In the genomic region with DNA sequence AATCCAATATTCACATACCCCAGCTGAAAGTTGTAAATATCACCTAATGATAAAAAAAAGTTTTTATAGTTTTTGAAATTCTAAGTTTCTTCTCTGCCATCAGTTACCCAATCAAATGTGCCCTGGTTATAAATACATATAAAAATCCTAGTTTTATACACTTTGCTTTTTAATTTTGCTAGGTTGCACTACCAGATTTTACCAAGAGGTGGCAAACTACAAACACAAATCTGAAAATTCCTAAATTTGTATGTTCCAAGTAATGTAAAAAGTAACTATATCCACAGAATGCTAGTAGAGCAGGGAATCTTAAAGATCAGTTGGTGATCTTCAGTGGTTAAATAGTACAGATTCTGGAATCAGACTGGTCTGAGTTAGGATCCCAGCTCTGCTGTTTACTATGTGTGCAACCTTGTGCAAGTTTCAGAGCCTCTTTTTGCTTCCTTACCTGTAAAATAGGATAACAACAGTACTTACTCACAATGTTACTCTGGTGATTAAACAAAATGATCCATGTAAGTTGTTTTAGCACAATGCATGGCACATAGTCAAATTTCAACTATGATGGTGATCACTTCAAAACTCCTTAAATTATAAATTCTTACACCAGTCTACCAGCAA, we compare ENCODE assay signal across 8 cellular contexts. TPM values are rescaled to one million over a fixed set of nuclear protein-coding genes. Genes with fewer than 3 reads are reported as not detected.
DNase-seq lines count a peak whose midpoint lies in the region; ATAC-seq and TF ChIP-seq lines count a peak whose summit lies in the region.

No MANE protein-coding gene starts in this region.

- intact Hi-C loops in heart right ventricle (cut with DNase I), result loop anchor here in 9 of 10 donors (1.0 to 10.0 kb wide), 9 partner anchors 37 to 232 kb away; a partner anchor contains a TSS
- intact Hi-C loops in left cardiac atrium (cut with DNase I), result loop anchor here in 1 of 2 donors (2.0 kb wide), 1 partner anchor 201 kb away; no protein-coding TSS in a partner anchor

- H3K9me3 ChIP-seq in heart right ventricle (no peaks in the 10 kb centered on the region), suprapubic skin (no peaks in the 10 kb centered on the region)

- no peak overlapping the region for H3K27ac ChIP-seq in heart right ventricle
- no peak overlapping the region for H3K27ac ChIP-seq in foreskin keratinocyte
- H3K27ac ChIP-seq in suprapubic skin, result no peak overlapping the region

- in situ Hi-C loops in SK-MEL-5 (cut with HindIII; ENCODE audit: low pct_unique_long_range_greater_than_20kb, low sequenced_read_pairs), result no loop called here

- ATAC-seq in heart right ventricle (no peak), left cardiac atrium (no peak), foreskin keratinocyte (no peak), HG02840 (IDR thresholded peaks at IDR 0.05; ENCODE audit: low FRiP score, unreplicated experiment) (no peak), GM18498 (IDR thresholded peaks at IDR 0.05; ENCODE audit: unreplicated experiment) (no peak), GM18909 (IDR thresholded peaks at IDR 0.05; ENCODE audit: poor library complexity, unreplicated experiment) (no peak)

- no peak for TF ChIP-seq POLR2A in suprapubic skin (IDR thresholded peaks at IDR 0.05)

- no peak for DNase-seq in heart right ventricle
- DNase-seq in left cardiac atrium, result no peak
- peak; percentile 55 for DNase-seq in SK-MEL-5 (ENCODE audit: low read depth, low spot score)
- DNase-seq in foreskin keratinocyte, result no peak
- no peak for DNase-seq in suprapubic skin (ENCODE audit: low spot score in 2 of 2)

- peaks cover 0 to 23% (median 0%) of the 10 kb centered on the region in 9 donors for H3K36me3 ChIP-seq in heart right ventricle
- H3K36me3 ChIP-seq in suprapubic skin, result peaks cover 5% of the 10 kb centered on the region

- peaks cover 2 to 50% (median 19%) of the 10 kb centered on the region in 9 donors for H3K4me1 ChIP-seq in heart right ventricle
- H3K4me1 ChIP-seq in foreskin keratinocyte, result peaks cover 7% of the 10 kb centered on the region
- H3K4me1 ChIP-seq in suprapubic skin, result peaks cover 17% of the 10 kb centered on the region

- TF ChIP-seq CTCF in heart right ventricle (IDR thresholded peaks at IDR 0.05) (peak; percentile 55 to 84 (median 79)), foreskin keratinocyte (conservative IDR thresholded peaks at IDR 0.05) (peak; percentile 80), suprapubic skin (IDR thresholded peaks at IDR 0.05) (peak; percentile 49 to 73)

- H3K4me3 ChIP-seq in heart right ventricle (no peak overlapping the region), suprapubic skin (no peak overlapping the region)

- H3K27me3 ChIP-seq in heart right ventricle, result no peaks in the 10 kb centered on the region
- H3K27me3 ChIP-seq in foreskin keratinocyte, result no peaks in the 10 kb centered on the region
- H3K27me3 ChIP-seq in suprapubic skin, result no peaks in the 10 kb centered on the region

- TF ChIP-seq EP300 in suprapubic skin (IDR thresholded peaks at IDR 0.05), result no peak

RNA-seq across cellular contexts. Expression of a gene that starts 11.0 kb away (rescaled TPM):
- 10 to 100 TPM; 24.2 to 42.4 (median 28.5) TPM for total RNA-seq in heart right ventricle
- 10 to 100 TPM in 1 of 2 donors, 1 to 10 TPM in 1; 6.7 to 26.6 TPM for polyA plus RNA-seq in heart right ventricle
- total RNA-seq in left cardiac atrium, result 10 to 100 TPM; 21.1 to 29.4 TPM
- 56.2 and 65.8 TPM in 2 replicates for total RNA-seq in SK-MEL-5 (2014; rRNA removed; shearing (Covaris generic))
- 21.3 and 38.9 TPM in 2 replicates for polyA plus RNA-seq in SK-MEL-5 (2015; cell fraction: cytosol; rRNA removed)
- 81.0 and 91.3 TPM in 2 replicates for polyA plus RNA-seq in SK-MEL-5 (2015; cell fraction: nucleus; rRNA removed)
- 30.4 and 32.8 TPM in 2 replicates for total RNA-seq in foreskin keratinocyte
- polyA plus RNA-seq in foreskin keratinocyte, result 4.0 and 5.1 TPM in 2 replicates
- 10 to 100 TPM; 30.8 to 72.0 (median 35.5) TPM for total RNA-seq in suprapubic skin
